8 cellular contexts compared by ENCODE assay signal in genomic region chr18:24427484-24427883, GRCh38. TPM values are rescaled to one million over a fixed set of nuclear protein-coding genes. Genes with fewer than 3 reads are reported as not detected.
DNase-seq lines count a peak whose midpoint lies in the region; FAIRE-seq and TF ChIP-seq lines count a peak whose summit lies in the region.

No MANE protein-coding gene starts in this region.

- TF ChIP-seq POLR2A in lower leg skin (IDR thresholded peaks at IDR 0.05): no peak

- intact Hi-C loops in lower leg skin (cut with DNase I; ENCODE audit: low total_unique reads): no loop called here

- H3K4me3 ChIP-seq in HUES6 (ENCODE audit: low read depth, low read length): peak overlapping the region; percentile 95
- H3K4me3 ChIP-seq in lower leg skin (ENCODE audit: low read depth, poor library complexity, severe bottlenecking): peak overlapping the region; percentile 58

- no peaks in the 10 kb centered on the region for H3K9me3 ChIP-seq in HUES6 (ENCODE audit: control insufficient read depth, insufficient read depth, low read depth, low read length)

- H3K27me3 ChIP-seq in HUES6 (ENCODE audit: control insufficient read depth, insufficient read depth, low read length): 0 out of 2 replicates have a peak, but pooled peaks cover 5% of the 10 kb centered on the region

- peak overlapping the region; percentile 96 for H3K27ac ChIP-seq in C4-2B
- H3K27ac ChIP-seq in HUES6 (ENCODE audit: low read depth, low read length): peak overlapping the region; percentile 98

- peak overlapping the region; percentile 98 for H3K9ac ChIP-seq in HUES6 (ENCODE audit: low read length)

- TF ChIP-seq CTCF in C4-2B (conservative IDR thresholded peaks at IDR 0.05) (no peak), lower leg skin (IDR thresholded peaks at IDR 0.05) (no peak)

- peaks cover 25% of the 10 kb centered on the region for H3K36me3 ChIP-seq in HUES6 (ENCODE audit: control insufficient read depth, insufficient read depth, low read length)

- H3K4me1 ChIP-seq in HUES6 (ENCODE audit: control insufficient read depth, insufficient read depth, low read length): peaks cover 9% of the 10 kb centered on the region; the same call in 1 of the 2 replicates

- DNase-seq in amniotic epithelial cell (ENCODE audit: low read depth): peak; percentile 37
- DNase-seq in lower leg skin (ENCODE audit: low spot score in 2 of 2): no peak
- no peak for DNase-seq in NCI-H1436 (lab: John Stamatoyannopoulos, UW)
- no peak for DNase-seq in NCI-H2081 treated with DMSO at 0.1 percent for 48 hours (lab: John Stamatoyannopoulos, UW)
- no peak for DNase-seq in frontal cortex (ENCODE audit: low spot score in 2 of 2)
- DNase-seq in NCI-H187 (lab: John Stamatoyannopoulos, UW): no peak

- no peak for FAIRE-seq in frontal cortex (lab: Jason Lieb, UNC)

- WGBS in lower leg skin, 2 donors: 60 to 67% methylated on average over 3 of the region's 3 CpGs

RNA-seq across cellular contexts. Expression of gene IMPACT, which starts 1.0 kb away (rescaled TPM):
- 10 to 100 TPM; 13.8 to 20.5 (median 14.9) TPM for total RNA-seq in lower leg skin
- 26.5 TPM for total RNA-seq in frontal cortex

RNA-seq across cellular contexts. Expression of gene OSBPL1A, which starts 29.9 kb away (rescaled TPM):
- total RNA-seq in lower leg skin: 10 to 100 TPM; 19.1 to 46.7 (median 24.8) TPM
- total RNA-seq in frontal cortex: 42.8 TPM

RNA-seq across cellular contexts. Expression of gene HRH4, which starts 33.0 kb away (rescaled TPM):
- total RNA-seq in lower leg skin: under 1 TPM in 2 of 4 donors, not detected in 2; 0.06 to 0.07 TPM
- total RNA-seq in frontal cortex: not detected
